Comparison of ENCODE assay signal across 15 cellular contexts in the genomic region with DNA sequence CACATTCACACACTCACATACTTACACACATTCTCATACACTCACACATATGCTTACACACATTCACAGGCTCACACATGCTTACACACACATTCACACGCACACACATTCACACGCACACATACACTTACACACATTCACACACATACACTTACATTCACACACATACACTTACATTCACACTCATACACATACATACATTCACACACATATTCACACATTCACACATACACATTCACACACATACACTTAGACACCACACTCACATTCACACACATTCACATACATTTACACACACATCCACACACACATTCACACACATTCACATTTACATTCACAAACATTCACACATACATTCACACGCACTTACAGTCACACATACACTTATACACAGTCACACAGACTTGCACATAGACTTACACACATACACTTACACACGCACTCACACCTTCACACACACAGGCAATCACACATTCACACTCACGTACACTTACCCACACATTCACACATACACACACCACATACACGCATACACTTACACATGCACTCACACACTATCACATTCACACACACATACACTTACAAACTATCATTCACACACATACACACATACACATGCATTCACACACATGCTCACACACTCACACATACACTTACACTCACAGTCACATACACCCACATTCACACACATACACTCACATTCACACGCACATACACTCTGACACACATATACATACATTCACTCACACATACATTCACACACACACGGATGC. TPM values are rescaled to one million over a fixed set of nuclear protein-coding genes. Genes with fewer than 3 reads are reported as not detected.
A peak's percentile ranks its signal among the peaks of the same experiment; 100 is the strongest.
DNase-seq lines count a peak whose midpoint lies in the region; ATAC-seq, FAIRE-seq and TF ChIP-seq lines count a peak whose summit lies in the region.
"Had no signal": no experiment of that assay in that cellular context is flagged by ENCODE, and none has a peak within 500 bp of the region (broad histone marks: within the 10 kb centered on the region; RNA-seq: fewer than 3 reads in every experiment).

No MANE protein-coding gene starts in this region.

- no peak overlapping the region for H3K9ac ChIP-seq in Loucy (ENCODE audit: low read depth, low read length, poor library complexity, severe bottlenecking)
- H3K9ac ChIP-seq: GM23248 had no signal

- H3K4me1 Mint-ChIP-seq in natural killer cell (no peaks in the 10 kb centered on the region), glutamatergic neuron (ENCODE audit: low read depth, unreplicated experiment) (peaks cover 38% of the 10 kb centered on the region)
- H3K4me1 Mint-ChIP-seq: CD4-positive, CD25-positive, alpha-beta regulatory T cell had no signal

- H3K4me3 ChIP-seq in Loucy (ENCODE audit: low read length, poor library complexity, severe bottlenecking), result no peak overlapping the region
- H3K4me3 ChIP-seq in bronchial epithelial cell (ENCODE audit: low read depth, low read length), result no peak overlapping the region
- H3K4me3 ChIP-seq: GM23248 had no signal

- H3K9me3 Mint-ChIP-seq in natural killer cell (no peaks in the 10 kb centered on the region), glutamatergic neuron (ENCODE audit: unreplicated experiment) (peaks cover 10% of the 10 kb centered on the region)
- H3K9me3 Mint-ChIP-seq: CD4-positive, CD25-positive, alpha-beta regulatory T cell had no signal

- H3K4me1 ChIP-seq in Loucy (ENCODE audit: insufficient read depth, low read length, poor library complexity, severe bottlenecking), result peaks cover 31% of the 10 kb centered on the region

- no peaks in the 10 kb centered on the region for H3F3A ChIP-seq in Loucy (ENCODE audit: low read depth)

- FAIRE-seq in D721Med (lab: Jason Lieb, UNC) (peak; percentile 66), bronchial epithelial cell (lab: Jason Lieb, UNC) (peak; percentile 90)

- no peaks in the 10 kb centered on the region for H3K9me2 ChIP-seq in Loucy (replicated peaks; ENCODE audit: low read depth, low read length)

- H2AFZ ChIP-seq in Loucy (ENCODE audit: low read length), result no peak overlapping the region
- H2AFZ ChIP-seq: GM23248 had no signal

- H3K27ac Mint-ChIP-seq in natural killer cell, result no peak overlapping the region
- no peak overlapping the region for H3K27ac Mint-ChIP-seq in glutamatergic neuron (ENCODE audit: unreplicated experiment)
- H3K27ac Mint-ChIP-seq: CD4-positive, CD25-positive, alpha-beta regulatory T cell had no signal

- DNase-seq in D721Med (ENCODE audit: insufficient read length, low spot score), result no peak
- no peak for DNase-seq in bronchial epithelial cell (ENCODE audit: low read depth)
- DNase-seq in natural killer cell, result no peak
- no peak for DNase-seq in amygdala (lab: John Stamatoyannopoulos, UW)
- no peak for DNase-seq in glutamatergic neuron
- DNase-seq: CD4-positive, CD25-positive, alpha-beta regulatory T cell; GM23248; MV-4-11; NCI-H2029; NCI-H774; PC-3 had no signal

- H4K20me1 ChIP-seq in Loucy (ENCODE audit: insufficient read depth, low read length, poor library complexity, severe bottlenecking), result no peaks in the 10 kb centered on the region

- H3K36me3 ChIP-seq in Loucy (ENCODE audit: insufficient read depth, low read length), result no peaks in the 10 kb centered on the region
- no peaks in the 10 kb centered on the region for H3K36me3 ChIP-seq in bronchial epithelial cell (ENCODE audit: control insufficient read depth, insufficient read depth, low read length)

- no peaks in the 10 kb centered on the region for H3K9me3 ChIP-seq in Loucy (ENCODE audit: insufficient read depth, low read depth, low read length)

- no peaks in the 10 kb centered on the region for H3K36me3 Mint-ChIP-seq in natural killer cell
- H3K36me3 Mint-ChIP-seq in glutamatergic neuron (ENCODE audit: unreplicated experiment), result no peaks in the 10 kb centered on the region

- no peaks in the 10 kb centered on the region for H3K27me3 ChIP-seq in Loucy (ENCODE audit: insufficient read depth, low read length, poor library complexity, severe bottlenecking)
- no peaks in the 10 kb centered on the region for H3K27me3 ChIP-seq in bronchial epithelial cell (ENCODE audit: control insufficient read depth, insufficient read depth, low read length)

- ATAC-seq in natural killer cell (no peak), HG03520 (IDR thresholded peaks at IDR 0.05; ENCODE audit: unreplicated experiment) (no peak)
- ATAC-seq: PC-3 had no signal

- H3K4me3 Mint-ChIP-seq in natural killer cell (no peak overlapping the region), glutamatergic neuron (ENCODE audit: unreplicated experiment) (no peak overlapping the region)
- H3K4me3 Mint-ChIP-seq: CD4-positive, CD25-positive, alpha-beta regulatory T cell had no signal

- intact Hi-C loops in natural killer cell (cut with micrococcal nuclease), result no loop called here

- no peaks in the 10 kb centered on the region for H3K79me2 ChIP-seq in Loucy (ENCODE audit: insufficient read depth, low read length)

- peak overlapping the region; percentile 37 for H3K4me2 ChIP-seq in Loucy (ENCODE audit: low read depth, low read length, poor library complexity, severe bottlenecking)

- TF ChIP-seq CTCF in 22Rv1 (IDR thresholded peaks at IDR 0.05), result no peak
- TF ChIP-seq CTCF in D721Med (IDR thresholded peaks at IDR 0.05; ENCODE audit: insufficient read depth, missing control alignments), result no peak
- no peak for TF ChIP-seq CTCF in Loucy (conservative IDR thresholded peaks at IDR 0.05; ENCODE audit: low read length)
- no peak for TF ChIP-seq CTCF in bronchial epithelial cell (IDR thresholded peaks at IDR 0.05; ENCODE audit: insufficient read depth, low read length, severe bottlenecking)
- no peak for TF ChIP-seq CTCF in natural killer cell (IDR thresholded peaks at IDR 0.05)
- TF ChIP-seq CTCF in glutamatergic neuron (IDR thresholded peaks at IDR 0.05; ENCODE audit: partially characterized antibody, unreplicated experiment), result no peak

- peak overlapping the region; percentile 70; the same call in 1 of the 2 replicates for H3K27ac ChIP-seq in 22Rv1
- H3K27ac ChIP-seq: GM23248, RWPE1 had no signal

- peaks cover 2 to 5% of the 10 kb centered on the region in 2 donors for H3K27me3 Mint-ChIP-seq in natural killer cell (ENCODE audit: low read depth in 2 of 2)
- H3K27me3 Mint-ChIP-seq in glutamatergic neuron (ENCODE audit: unreplicated experiment), result peaks cover 2% of the 10 kb centered on the region
- H3K27me3 Mint-ChIP-seq: CD4-positive, CD25-positive, alpha-beta regulatory T cell had no signal

RNA-seq across cellular contexts. Expression of a gene that starts 16.8 kb away (rescaled TPM):
- total RNA-seq in bronchial epithelial cell (1.6 and 1.9 TPM in 2 replicates), natural killer cell (1 to 10 TPM; 1.0 to 4.1 (median 1.2) TPM), glutamatergic neuron (ENCODE audit: unreplicated experiment) (58.7 TPM)
- total RNA-seq: GM23248 had no signal

Comparison
In these comparisons a context has a peak if more than half of its experiments do, and no peak if none do; other contexts are left out.
1. RNA of a gene that starts 16.8 kb away (total RNA-seq): 58.7 TPM in glutamatergic neuron (single experiment); 1.6 to 1.9 TPM in bronchial epithelial cell and 1.0 to 4.1 TPM in natural killer cell; every median in the first group is over 10 times any median in the second.